ENCODE assay signal across 1 cellular context in the genomic region with DNA sequence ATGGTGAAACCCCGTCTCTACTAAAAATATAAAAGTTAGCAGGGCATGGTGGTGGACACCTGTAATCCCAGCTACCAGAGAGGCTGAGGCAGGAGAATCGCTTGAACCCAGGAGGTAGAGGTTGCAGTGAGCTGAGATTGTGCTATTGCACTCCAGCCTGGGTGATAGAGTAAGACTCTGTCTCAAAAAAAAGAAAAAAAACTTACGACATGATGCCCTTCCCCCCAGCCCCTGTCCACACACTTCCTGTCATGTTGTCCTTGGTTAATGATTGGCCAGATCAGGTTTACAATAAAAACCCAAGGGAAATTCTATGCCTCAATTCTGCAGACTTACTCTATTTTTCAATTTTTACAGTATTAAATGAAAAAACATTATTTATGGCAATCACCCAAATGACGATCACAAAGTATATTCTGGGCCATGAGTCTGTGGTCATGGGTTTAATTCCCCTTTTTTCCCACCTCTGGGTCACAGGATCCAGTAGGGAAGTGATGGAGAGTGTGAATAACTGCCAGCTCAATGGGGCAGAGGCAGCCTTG.
TF ChIP-seq lines count a peak whose summit lies in the region.

No MANE protein-coding gene starts in this region.

TF ChIP-seq in HepG2, 621 proteins besides CTCF, POLR2A, EP300 and RAD21 (continued from another document and continues in another):
- TF ChIP-seq, protein P1, sequence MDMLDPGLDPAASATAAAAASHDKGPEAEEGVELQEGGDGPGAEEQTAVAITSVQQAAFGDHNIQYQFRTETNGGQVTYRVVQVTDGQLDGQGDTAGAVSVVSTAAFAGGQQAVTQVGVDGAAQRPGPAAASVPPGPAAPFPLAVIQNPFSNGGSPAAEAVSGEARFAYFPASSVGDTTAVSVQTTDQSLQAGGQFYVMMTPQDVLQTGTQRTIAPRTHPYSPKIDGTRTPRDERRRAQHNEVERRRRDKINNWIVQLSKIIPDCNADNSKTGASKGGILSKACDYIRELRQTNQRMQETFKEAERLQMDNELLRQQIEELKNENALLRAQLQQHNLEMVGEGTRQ (IDR thresholded peaks at IDR 0.05; ENCODE audit: low read depth, low read length): no peak
- TF ChIP-seq, protein P1 (CRISPR knock-in tag; IDR thresholded peaks at IDR 0.05; ENCODE audit: borderline replicate concordance): no peak
- no peak for TF ChIP-seq EHMT2 (IDR thresholded peaks at IDR 0.05; ENCODE audit: borderline replicate concordance, low read depth, low read length)
- no peak for TF ChIP-seq ZMYM4 (CRISPR knock-in tag; IDR thresholded peaks at IDR 0.05)
- TF ChIP-seq FOSL2 (CRISPR knock-in tag; IDR thresholded peaks at IDR 0.05): no peak
- no peak for TF ChIP-seq TOPORS (CRISPR knock-in tag; IDR thresholded peaks at IDR 0.05)
- TF ChIP-seq SMYD3 (CRISPR knock-in tag; IDR thresholded peaks at IDR 0.05): no peak
- no peak for TF ChIP-seq ZNF136 (CRISPR knock-in tag; IDR thresholded peaks at IDR 0.05; ENCODE audit: low read depth)
- TF ChIP-seq MAFG (CRISPR knock-in tag; IDR thresholded peaks at IDR 0.05): no peak
- no peak for TF ChIP-seq FIP1L1 (IDR thresholded peaks at IDR 0.05; ENCODE audit: borderline replicate concordance, insufficient read depth, low read depth, low read length)
- no peak for TF ChIP-seq NPAS2 (CRISPR knock-in tag; IDR thresholded peaks at IDR 0.05; ENCODE audit: borderline replicate concordance)
- TF ChIP-seq, protein P2, sequence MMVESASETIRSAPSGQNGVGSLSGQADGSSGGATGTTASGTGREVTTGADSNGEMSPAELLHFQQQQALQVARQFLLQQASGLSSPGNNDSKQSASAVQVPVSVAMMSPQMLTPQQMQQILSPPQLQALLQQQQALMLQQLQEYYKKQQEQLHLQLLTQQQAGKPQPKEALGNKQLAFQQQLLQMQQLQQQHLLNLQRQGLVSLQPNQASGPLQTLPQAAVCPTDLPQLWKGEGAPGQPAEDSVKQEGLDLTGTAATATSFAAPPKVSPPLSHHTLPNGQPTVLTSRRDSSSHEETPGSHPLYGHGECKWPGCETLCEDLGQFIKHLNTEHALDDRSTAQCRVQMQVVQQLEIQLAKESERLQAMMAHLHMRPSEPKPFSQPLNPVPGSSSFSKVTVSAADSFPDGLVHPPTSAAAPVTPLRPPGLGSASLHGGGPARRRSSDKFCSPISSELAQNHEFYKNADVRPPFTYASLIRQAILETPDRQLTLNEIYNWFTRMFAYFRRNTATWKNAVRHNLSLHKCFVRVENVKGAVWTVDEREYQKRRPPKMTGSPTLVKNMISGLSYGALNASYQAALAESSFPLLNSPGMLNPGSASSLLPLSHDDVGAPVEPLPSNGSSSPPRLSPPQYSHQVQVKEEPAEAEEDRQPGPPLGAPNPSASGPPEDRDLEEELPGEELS (CRISPR knock-in tag; IDR thresholded peaks at IDR 0.05): peak; percentile 34
- no peak for TF ChIP-seq NFIB (CRISPR knock-in tag; IDR thresholded peaks at IDR 0.05; ENCODE audit: borderline replicate concordance)
- TF ChIP-seq MBD4 (IDR thresholded peaks at IDR 0.05; ENCODE audit: borderline replicate concordance, low read length): no peak
- no peak for TF ChIP-seq GATAD2A (CRISPR knock-in tag; IDR thresholded peaks at IDR 0.05)
- 0 out of 2 replicates have a peak, but pooled peaks have one; percentile 22 for TF ChIP-seq ETV5 (CRISPR knock-in tag; IDR thresholded peaks at IDR 0.05; ENCODE audit: borderline replicate concordance)
- TF ChIP-seq, protein P3, sequence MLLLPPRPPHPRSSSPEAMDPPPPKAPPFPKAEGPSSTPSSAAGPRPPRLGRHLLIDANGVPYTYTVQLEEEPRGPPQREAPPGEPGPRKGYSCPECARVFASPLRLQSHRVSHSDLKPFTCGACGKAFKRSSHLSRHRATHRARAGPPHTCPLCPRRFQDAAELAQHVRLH (CRISPR knock-in tag; IDR thresholded peaks at IDR 0.05; ENCODE audit: borderline replicate concordance, low read depth): no peak
- no peak for TF ChIP-seq ZNF264 (CRISPR knock-in tag; IDR thresholded peaks at IDR 0.05)
- TF ChIP-seq ZNF792 (CRISPR knock-in tag; IDR thresholded peaks at IDR 0.05): no peak
- TF ChIP-seq, protein P4, sequence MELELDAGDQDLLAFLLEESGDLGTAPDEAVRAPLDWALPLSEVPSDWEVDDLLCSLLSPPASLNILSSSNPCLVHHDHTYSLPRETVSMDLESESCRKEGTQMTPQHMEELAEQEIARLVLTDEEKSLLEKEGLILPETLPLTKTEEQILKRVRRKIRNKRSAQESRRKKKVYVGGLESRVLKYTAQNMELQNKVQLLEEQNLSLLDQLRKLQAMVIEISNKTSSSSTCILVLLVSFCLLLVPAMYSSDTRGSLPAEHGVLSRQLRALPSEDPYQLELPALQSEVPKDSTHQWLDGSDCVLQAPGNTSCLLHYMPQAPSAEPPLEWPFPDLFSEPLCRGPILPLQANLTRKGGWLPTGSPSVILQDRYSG (CRISPR knock-in tag; IDR thresholded peaks at IDR 0.05): no peak
- TF ChIP-seq CREM (IDR thresholded peaks at IDR 0.05): peak; percentile 8; the same call in 1 of the 2 replicates
- no peak for TF ChIP-seq CREM (CRISPR knock-in tag; IDR thresholded peaks at IDR 0.05)
- no peak for TF ChIP-seq ZC3H4 (CRISPR knock-in tag; IDR thresholded peaks at IDR 0.05; ENCODE audit: borderline replicate concordance)
- TF ChIP-seq ZBTB8A (CRISPR knock-in tag; IDR thresholded peaks at IDR 0.05; ENCODE audit: borderline replicate concordance, low read depth): no peak
- TF ChIP-seq HCFC1 (IDR thresholded peaks at IDR 0.05; ENCODE audit: low read depth, low read length): no peak
- TF ChIP-seq ZNF607 (CRISPR knock-in tag; IDR thresholded peaks at IDR 0.05; ENCODE audit: borderline replicate concordance): no peak
- TF ChIP-seq MXD4 (CRISPR knock-in tag; IDR thresholded peaks at IDR 0.05): no peak
- no peak for TF ChIP-seq ZNF766 (CRISPR knock-in tag; IDR thresholded peaks at IDR 0.05; ENCODE audit: borderline replicate concordance)
- TF ChIP-seq, protein P5, sequence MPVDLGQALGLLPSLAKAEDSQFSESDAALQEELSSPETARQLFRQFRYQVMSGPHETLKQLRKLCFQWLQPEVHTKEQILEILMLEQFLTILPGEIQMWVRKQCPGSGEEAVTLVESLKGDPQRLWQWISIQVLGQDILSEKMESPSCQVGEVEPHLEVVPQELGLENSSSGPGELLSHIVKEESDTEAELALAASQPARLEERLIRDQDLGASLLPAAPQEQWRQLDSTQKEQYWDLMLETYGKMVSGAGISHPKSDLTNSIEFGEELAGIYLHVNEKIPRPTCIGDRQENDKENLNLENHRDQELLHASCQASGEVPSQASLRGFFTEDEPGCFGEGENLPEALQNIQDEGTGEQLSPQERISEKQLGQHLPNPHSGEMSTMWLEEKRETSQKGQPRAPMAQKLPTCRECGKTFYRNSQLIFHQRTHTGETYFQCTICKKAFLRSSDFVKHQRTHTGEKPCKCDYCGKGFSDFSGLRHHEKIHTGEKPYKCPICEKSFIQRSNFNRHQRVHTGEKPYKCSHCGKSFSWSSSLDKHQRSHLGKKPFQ (CRISPR knock-in tag; IDR thresholded peaks at IDR 0.05; ENCODE audit: insufficient replicate concordance): peak; percentile 61
- TF ChIP-seq, protein P6, sequence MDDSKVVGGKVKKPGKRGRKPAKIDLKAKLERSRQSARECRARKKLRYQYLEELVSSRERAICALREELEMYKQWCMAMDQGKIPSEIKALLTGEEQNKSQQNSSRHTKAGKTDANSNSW (CRISPR knock-in tag; IDR thresholded peaks at IDR 0.05; ENCODE audit: borderline replicate concordance): no peak
- no peak for TF ChIP-seq GATAD1 (CRISPR knock-in tag; IDR thresholded peaks at IDR 0.05)
- TF ChIP-seq, protein P7, sequence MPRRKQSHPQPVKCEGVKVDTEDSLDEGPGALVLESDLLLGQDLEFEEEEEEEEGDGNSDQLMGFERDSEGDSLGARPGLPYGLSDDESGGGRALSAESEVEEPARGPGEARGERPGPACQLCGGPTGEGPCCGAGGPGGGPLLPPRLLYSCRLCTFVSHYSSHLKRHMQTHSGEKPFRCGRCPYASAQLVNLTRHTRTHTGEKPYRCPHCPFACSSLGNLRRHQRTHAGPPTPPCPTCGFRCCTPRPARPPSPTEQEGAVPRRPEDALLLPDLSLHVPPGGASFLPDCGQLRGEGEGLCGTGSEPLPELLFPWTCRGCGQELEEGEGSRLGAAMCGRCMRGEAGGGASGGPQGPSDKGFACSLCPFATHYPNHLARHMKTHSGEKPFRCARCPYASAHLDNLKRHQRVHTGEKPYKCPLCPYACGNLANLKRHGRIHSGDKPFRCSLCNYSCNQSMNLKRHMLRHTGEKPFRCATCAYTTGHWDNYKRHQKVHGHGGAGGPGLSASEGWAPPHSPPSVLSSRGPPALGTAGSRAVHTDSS (CRISPR knock-in tag; conservative IDR thresholded peaks at IDR 0.05): no peak
- no peak for TF ChIP-seq ZSCAN25 (CRISPR knock-in tag; IDR thresholded peaks at IDR 0.05)
- TF ChIP-seq, protein P8, sequence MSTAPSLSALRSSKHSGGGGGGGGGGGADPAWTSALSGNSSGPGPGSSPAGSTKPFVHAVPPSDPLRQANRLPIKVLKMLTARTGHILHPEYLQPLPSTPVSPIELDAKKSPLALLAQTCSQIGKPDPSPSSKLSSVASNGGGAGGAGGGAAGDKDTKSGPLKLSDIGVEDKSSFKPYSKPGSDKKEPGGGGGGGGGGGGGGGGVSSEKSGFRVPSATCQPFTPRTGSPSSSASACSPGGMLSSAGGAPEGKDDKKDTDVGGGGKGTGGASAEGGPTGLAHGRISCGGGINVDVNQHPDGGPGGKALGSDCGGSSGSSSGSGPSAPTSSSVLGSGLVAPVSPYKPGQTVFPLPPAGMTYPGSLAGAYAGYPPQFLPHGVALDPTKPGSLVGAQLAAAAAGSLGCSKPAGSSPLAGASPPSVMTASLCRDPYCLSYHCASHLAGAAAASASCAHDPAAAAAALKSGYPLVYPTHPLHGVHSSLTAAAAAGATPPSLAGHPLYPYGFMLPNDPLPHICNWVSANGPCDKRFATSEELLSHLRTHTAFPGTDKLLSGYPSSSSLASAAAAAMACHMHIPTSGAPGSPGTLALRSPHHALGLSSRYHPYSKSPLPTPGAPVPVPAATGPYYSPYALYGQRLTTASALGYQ (CRISPR knock-in tag; IDR thresholded peaks at IDR 0.05): no peak
- TF ChIP-seq FOXK1 (CRISPR knock-in tag; IDR thresholded peaks at IDR 0.05; ENCODE audit: borderline replicate concordance, low read depth): no peak
- TF ChIP-seq, protein P9, sequence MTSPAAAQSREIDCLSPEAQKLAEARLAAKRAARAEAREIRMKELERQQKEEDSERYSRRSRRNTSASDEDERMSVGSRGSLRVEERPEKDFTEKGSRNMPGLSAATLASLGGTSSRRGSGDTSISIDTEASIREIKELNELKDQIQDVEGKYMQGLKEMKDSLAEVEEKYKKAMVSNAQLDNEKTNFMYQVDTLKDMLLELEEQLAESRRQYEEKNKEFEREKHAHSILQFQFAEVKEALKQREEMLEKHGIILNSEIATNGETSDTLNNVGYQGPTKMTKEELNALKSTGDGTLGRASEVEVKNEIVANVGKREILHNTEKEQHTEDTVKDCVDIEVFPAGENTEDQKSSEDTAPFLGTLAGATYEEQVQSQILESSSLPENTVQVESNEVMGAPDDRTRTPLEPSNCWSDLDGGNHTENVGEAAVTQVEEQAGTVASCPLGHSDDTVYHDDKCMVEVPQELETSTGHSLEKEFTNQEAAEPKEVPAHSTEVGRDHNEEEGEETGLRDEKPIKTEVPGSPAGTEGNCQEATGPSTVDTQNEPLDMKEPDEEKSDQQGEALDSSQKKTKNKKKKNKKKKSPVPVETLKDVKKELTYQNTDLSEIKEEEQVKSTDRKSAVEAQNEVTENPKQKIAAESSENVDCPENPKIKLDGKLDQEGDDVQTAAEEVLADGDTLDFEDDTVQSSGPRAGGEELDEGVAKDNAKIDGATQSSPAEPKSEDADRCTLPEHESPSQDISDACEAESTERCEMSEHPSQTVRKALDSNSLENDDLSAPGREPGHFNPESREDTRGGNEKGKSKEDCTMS (CRISPR knock-in tag; conservative IDR thresholded peaks at IDR 0.05): no peak
- TF ChIP-seq, protein P10, sequence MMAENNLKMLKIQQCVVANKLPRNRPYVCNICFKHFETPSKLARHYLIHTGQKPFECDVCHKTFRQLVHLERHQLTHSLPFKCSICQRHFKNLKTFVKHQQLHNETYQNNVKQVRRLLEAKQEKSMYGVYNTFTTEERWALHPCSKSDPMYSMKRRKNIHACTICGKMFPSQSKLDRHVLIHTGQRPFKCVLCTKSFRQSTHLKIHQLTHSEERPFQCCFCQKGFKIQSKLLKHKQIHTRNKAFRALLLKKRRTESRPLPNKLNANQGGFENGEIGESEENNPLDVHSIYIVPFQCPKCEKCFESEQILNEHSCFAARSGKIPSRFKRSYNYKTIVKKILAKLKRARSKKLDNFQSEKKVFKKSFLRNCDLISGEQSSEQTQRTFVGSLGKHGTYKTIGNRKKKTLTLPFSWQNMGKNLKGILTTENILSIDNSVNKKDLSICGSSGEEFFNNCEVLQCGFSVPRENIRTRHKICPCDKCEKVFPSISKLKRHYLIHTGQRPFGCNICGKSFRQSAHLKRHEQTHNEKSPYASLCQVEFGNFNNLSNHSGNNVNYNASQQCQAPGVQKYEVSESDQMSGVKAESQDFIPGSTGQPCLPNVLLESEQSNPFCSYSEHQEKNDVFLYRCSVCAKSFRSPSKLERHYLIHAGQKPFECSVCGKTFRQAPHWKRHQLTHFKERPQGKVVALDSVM (CRISPR knock-in tag; IDR thresholded peaks at IDR 0.05): no peak
- TF ChIP-seq, protein P11, sequence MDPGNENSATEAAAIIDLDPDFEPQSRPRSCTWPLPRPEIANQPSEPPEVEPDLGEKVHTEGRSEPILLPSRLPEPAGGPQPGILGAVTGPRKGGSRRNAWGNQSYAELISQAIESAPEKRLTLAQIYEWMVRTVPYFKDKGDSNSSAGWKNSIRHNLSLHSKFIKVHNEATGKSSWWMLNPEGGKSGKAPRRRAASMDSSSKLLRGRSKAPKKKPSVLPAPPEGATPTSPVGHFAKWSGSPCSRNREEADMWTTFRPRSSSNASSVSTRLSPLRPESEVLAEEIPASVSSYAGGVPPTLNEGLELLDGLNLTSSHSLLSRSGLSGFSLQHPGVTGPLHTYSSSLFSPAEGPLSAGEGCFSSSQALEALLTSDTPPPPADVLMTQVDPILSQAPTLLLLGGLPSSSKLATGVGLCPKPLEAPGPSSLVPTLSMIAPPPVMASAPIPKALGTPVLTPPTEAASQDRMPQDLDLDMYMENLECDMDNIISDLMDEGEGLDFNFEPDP (CRISPR knock-in tag; conservative IDR thresholded peaks at IDR 0.05): no peak
- no peak for TF ChIP-seq ZBTB1 (CRISPR knock-in tag; IDR thresholded peaks at IDR 0.05; ENCODE audit: borderline replicate concordance)
- no peak for TF ChIP-seq ZNF670 (CRISPR knock-in tag; IDR thresholded peaks at IDR 0.05; ENCODE audit: borderline replicate concordance)
- TF ChIP-seq ZNF468 (CRISPR knock-in tag; IDR thresholded peaks at IDR 0.05): no peak
- TF ChIP-seq SP2 (CRISPR knock-in tag; IDR thresholded peaks at IDR 0.05): no peak
- no peak for TF ChIP-seq ATRX (CRISPR knock-in tag; IDR thresholded peaks at IDR 0.05; ENCODE audit: borderline replicate concordance)
- no peak for TF ChIP-seq ZNF772 (CRISPR knock-in tag; IDR thresholded peaks at IDR 0.05)
- TF ChIP-seq ESRRA (CRISPR knock-in tag; IDR thresholded peaks at IDR 0.05; ENCODE audit: low read depth): no peak
